1 cellular context compared by ENCODE assay signal in the genomic region with DNA sequence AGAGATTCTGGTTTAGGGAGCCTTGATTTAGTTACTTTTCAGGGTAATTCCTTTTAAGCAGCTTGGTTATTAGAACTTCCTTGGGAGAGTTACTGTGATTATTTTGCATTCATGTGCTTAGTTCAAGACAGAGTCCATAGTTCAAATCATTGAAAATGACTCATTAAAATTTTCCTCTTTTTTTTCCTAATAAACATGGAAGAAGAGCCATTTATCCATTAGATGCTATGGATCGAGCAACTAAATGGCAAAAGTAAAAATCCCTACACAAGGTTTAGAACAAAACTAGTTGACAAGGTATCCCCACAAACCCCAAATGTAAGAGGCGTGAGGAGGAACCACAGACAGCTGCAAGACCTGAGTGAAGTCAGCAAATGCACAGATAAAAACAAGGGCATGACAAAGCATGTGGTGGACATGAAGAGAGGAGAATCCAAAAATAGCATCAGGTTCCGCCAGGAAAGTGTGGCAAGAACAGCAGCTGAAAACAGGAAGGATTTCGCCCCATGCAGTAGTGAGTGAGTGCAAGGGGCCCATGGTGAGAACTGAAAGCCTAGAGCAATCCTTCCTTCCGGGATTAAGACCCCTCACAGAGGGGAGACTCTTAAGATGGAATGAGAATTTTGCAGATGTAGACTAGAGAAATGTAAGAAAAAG.
TF ChIP-seq lines count a peak whose summit lies in the region.
"Not testable (repeated sequence)": the region's sequence is repeated elsewhere in the genome, so short reads cannot be mapped to it uniquely, and the experiment has no call there.

No MANE protein-coding gene starts in this region.

TF ChIP-seq in K562, 482 proteins besides CTCF, POLR2A, EP300 and RAD21 (continued from another document):
- TF ChIP-seq, protein P1, sequence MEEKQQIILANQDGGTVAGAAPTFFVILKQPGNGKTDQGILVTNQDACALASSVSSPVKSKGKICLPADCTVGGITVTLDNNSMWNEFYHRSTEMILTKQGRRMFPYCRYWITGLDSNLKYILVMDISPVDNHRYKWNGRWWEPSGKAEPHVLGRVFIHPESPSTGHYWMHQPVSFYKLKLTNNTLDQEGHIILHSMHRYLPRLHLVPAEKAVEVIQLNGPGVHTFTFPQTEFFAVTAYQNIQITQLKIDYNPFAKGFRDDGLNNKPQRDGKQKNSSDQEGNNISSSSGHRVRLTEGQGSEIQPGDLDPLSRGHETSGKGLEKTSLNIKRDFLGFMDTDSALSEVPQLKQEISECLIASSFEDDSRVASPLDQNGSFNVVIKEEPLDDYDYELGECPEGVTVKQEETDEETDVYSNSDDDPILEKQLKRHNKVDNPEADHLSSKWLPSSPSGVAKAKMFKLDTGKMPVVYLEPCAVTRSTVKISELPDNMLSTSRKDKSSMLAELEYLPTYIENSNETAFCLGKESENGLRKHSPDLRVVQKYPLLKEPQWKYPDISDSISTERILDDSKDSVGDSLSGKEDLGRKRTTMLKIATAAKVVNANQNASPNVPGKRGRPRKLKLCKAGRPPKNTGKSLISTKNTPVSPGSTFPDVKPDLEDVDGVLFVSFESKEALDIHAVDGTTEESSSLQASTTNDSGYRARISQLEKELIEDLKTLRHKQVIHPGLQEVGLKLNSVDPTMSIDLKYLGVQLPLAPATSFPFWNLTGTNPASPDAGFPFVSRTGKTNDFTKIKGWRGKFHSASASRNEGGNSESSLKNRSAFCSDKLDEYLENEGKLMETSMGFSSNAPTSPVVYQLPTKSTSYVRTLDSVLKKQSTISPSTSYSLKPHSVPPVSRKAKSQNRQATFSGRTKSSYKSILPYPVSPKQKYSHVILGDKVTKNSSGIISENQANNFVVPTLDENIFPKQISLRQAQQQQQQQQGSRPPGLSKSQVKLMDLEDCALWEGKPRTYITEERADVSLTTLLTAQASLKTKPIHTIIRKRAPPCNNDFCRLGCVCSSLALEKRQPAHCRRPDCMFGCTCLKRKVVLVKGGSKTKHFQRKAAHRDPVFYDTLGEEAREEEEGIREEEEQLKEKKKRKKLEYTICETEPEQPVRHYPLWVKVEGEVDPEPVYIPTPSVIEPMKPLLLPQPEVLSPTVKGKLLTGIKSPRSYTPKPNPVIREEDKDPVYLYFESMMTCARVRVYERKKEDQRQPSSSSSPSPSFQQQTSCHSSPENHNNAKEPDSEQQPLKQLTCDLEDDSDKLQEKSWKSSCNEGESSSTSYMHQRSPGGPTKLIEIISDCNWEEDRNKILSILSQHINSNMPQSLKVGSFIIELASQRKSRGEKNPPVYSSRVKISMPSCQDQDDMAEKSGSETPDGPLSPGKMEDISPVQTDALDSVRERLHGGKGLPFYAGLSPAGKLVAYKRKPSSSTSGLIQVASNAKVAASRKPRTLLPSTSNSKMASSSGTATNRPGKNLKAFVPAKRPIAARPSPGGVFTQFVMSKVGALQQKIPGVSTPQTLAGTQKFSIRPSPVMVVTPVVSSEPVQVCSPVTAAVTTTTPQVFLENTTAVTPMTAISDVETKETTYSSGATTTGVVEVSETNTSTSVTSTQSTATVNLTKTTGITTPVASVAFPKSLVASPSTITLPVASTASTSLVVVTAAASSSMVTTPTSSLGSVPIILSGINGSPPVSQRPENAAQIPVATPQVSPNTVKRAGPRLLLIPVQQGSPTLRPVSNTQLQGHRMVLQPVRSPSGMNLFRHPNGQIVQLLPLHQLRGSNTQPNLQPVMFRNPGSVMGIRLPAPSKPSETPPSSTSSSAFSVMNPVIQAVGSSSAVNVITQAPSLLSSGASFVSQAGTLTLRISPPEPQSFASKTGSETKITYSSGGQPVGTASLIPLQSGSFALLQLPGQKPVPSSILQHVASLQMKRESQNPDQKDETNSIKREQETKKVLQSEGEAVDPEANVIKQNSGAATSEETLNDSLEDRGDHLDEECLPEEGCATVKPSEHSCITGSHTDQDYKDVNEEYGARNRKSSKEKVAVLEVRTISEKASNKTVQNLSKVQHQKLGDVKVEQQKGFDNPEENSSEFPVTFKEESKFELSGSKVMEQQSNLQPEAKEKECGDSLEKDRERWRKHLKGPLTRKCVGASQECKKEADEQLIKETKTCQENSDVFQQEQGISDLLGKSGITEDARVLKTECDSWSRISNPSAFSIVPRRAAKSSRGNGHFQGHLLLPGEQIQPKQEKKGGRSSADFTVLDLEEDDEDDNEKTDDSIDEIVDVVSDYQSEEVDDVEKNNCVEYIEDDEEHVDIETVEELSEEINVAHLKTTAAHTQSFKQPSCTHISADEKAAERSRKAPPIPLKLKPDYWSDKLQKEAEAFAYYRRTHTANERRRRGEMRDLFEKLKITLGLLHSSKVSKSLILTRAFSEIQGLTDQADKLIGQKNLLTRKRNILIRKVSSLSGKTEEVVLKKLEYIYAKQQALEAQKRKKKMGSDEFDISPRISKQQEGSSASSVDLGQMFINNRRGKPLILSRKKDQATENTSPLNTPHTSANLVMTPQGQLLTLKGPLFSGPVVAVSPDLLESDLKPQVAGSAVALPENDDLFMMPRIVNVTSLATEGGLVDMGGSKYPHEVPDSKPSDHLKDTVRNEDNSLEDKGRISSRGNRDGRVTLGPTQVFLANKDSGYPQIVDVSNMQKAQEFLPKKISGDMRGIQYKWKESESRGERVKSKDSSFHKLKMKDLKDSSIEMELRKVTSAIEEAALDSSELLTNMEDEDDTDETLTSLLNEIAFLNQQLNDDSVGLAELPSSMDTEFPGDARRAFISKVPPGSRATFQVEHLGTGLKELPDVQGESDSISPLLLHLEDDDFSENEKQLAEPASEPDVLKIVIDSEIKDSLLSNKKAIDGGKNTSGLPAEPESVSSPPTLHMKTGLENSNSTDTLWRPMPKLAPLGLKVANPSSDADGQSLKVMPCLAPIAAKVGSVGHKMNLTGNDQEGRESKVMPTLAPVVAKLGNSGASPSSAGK (IDR thresholded peaks at IDR 0.05): peak; percentile 58
- TF ChIP-seq ETV1 (tag; conservative IDR thresholded peaks at IDR 0.05; ENCODE audit: low read depth): peak; percentile 30; the same call in 1 of the 2 replicates
- TF ChIP-seq NFE2 (IDR thresholded peaks at IDR 0.05; ENCODE audit: low read depth): peak; percentile 55; the same call in 1 of the 2 replicates
- TF ChIP-seq GABPA (tag; conservative IDR thresholded peaks at IDR 0.05; ENCODE audit: low read depth): peak; percentile 34; the same call in 1 of the 2 replicates
- TF ChIP-seq ATF1, NR2C2, CEBPG (CRISPR knock-in tag; IDR thresholded peaks at IDR 0.05): not testable (repeated sequence)
- TF ChIP-seq ATF1 (tag; IDR thresholded peaks at IDR 0.05): 0 out of 2 replicates have a peak, but pooled peaks have one; percentile 13
- peak; percentile 26; the same call in 1 of the 2 replicates for TF ChIP-seq CTBP1 (IDR thresholded peaks at IDR 0.05; ENCODE audit: borderline replicate concordance)
- TF ChIP-seq ZNF316 (IDR thresholded peaks at IDR 0.05): peak; percentile 36; the same call in 1 of the 2 replicates
- TF ChIP-seq MAFK (IDR thresholded peaks at IDR 0.05; ENCODE audit: low read length): peak; percentile 23; the same call in 1 of the 2 replicates
- 0 out of 2 replicates have a peak, but pooled peaks have one; percentile 30 for TF ChIP-seq FOSL1 (tag; conservative IDR thresholded peaks at IDR 0.05)
- 0 out of 2 replicates have a peak, but pooled peaks have one; percentile 30 for TF ChIP-seq SMARCA4 (IDR thresholded peaks at IDR 0.05)
- 0 out of 2 replicates have a peak, but pooled peaks have one; percentile 42 for TF ChIP-seq ELF1 (tag; IDR thresholded peaks at IDR 0.05)
- peak in 1 of 2 experiments; percentile 34; a peak in 1 of 4 replicates for TF ChIP-seq TRIM24 (IDR thresholded peaks at IDR 0.05)
- peak; percentile 85 for TF ChIP-seq MEF2A (IDR thresholded peaks at IDR 0.05; ENCODE audit: control insufficient read depth, low read depth, low read length)
- peak; percentile 37; the same call in 1 of the 2 replicates for TF ChIP-seq NR2C2 (tag; IDR thresholded peaks at IDR 0.05)
- TF ChIP-seq ZNF766 (CRISPR knock-in tag; conservative IDR thresholded peaks at IDR 0.05): 0 out of 2 replicates have a peak, but pooled peaks have one; percentile 47
- TF ChIP-seq JUND (IDR thresholded peaks at IDR 0.05; ENCODE audit: borderline replicate concordance, low read depth, low read length): peak; percentile 20; the same call in 1 of the 2 replicates
- TF ChIP-seq JUND (tag; IDR thresholded peaks at IDR 0.05; ENCODE audit: borderline replicate concordance, low read depth, low read length): peak; percentile 48; the same call in 1 of the 3 replicates
- peak; percentile 28 to 54; a peak in 1 of 4 replicates for TF ChIP-seq CEBPG (tag; conservative IDR thresholded peaks at IDR 0.05 in 1 of 2, IDR thresholded peaks at IDR 0.05 in 1 of 2)
- peak; percentile 78 for TF ChIP-seq CEBPB (tag; IDR thresholded peaks at IDR 0.05)
- TF ChIP-seq SMARCC2 (IDR thresholded peaks at IDR 0.05; ENCODE audit: low read depth): peak; percentile 24; the same call in 1 of the 2 replicates
- TF ChIP-seq BACH1 (tag; IDR thresholded peaks at IDR 0.05): peak; percentile 72; the same call in 1 of the 2 replicates
- TF ChIP-seq L3MBTL2 (IDR thresholded peaks at IDR 0.05): peak; percentile 53; the same call in 1 of the 2 replicates
TF ChIP-seq in K562: peak in this region for 27; not testable (repeated sequence) for 455.
